Comparison of ENCODE assay signal across 9 cellular contexts in genomic region chr2:152505495-152505906, GRCh38.
DNase-seq lines count a peak whose midpoint lies in the region; ATAC-seq, FAIRE-seq and TF ChIP-seq lines count a peak whose summit lies in the region.
"Had no signal": no experiment of that assay in that cellular context is flagged by ENCODE, and none has a peak within 500 bp of the region (broad histone marks: within the 10 kb centered on the region; RNA-seq: fewer than 3 reads in every experiment).

No MANE protein-coding gene starts in this region.

- no peak overlapping the region for H3K27ac ChIP-seq in BLaER1
- peak overlapping the region; percentile 43 for H3K27ac ChIP-seq in IMR-90 (ENCODE audit: insufficient read depth, low read length)
- H3K27ac ChIP-seq in H1 (ENCODE audit: low read depth, low read length), result no peak overlapping the region
- H3K27ac ChIP-seq in mesendoderm (ENCODE audit: low read depth, low read length), result no peak overlapping the region

- H2AK5ac ChIP-seq in IMR-90 (ENCODE audit: low read depth, low read length), result peak overlapping the region; percentile 29; the same call in 1 of the 2 replicates
- H2AK5ac ChIP-seq in H1 (ENCODE audit: low read depth, low read length), result no peak overlapping the region
- H2AK5ac ChIP-seq in mesendoderm (ENCODE audit: low read length), result no peak overlapping the region

- H4K20me1 ChIP-seq in BLaER1, result peaks cover 100% of the 10 kb centered on the region
- H4K20me1 ChIP-seq in IMR-90 (ENCODE audit: insufficient read depth, low read length), result 0 out of 2 replicates have a peak, but pooled peaks cover 4% of the 10 kb centered on the region
- H4K20me1 ChIP-seq in H1 (replicated peaks in 1 of 2; ENCODE audit: control insufficient read depth in 1 of 2, insufficient read depth in 2 of 2, low read length in 2 of 2), result no peaks in the 10 kb centered on the region

- H4K8ac ChIP-seq in IMR-90 (ENCODE audit: low read depth in 2 of 2, low read length in 2 of 2) (peak overlapping the region in 1 of 2 experiments; percentile 45; a peak in 3 of 4 replicates), H1 (ENCODE audit: extremely low read depth, insufficient read depth, low read length) (no peak overlapping the region), mesendoderm (ENCODE audit: low read depth, low read length) (no peak overlapping the region)

- CTCF ChIA-PET in IMR-90 (lab: Yijun Ruan, JAX), result no interaction called here
- CTCF ChIA-PET in H1 (lab: Charles Lee; ENCODE audit: partially characterized antibody), result no interaction called here

- intact Hi-C loops in IMR-90 (cut with micrococcal nuclease), result no loop called here

- TF ChIP-seq CTCF in IMR-90 (conservative IDR thresholded peaks at IDR 0.05; ENCODE audit: low read depth, low read length) (no peak), H1 (IDR thresholded peaks at IDR 0.05; ENCODE audit: control extremely low read depth in 1 of 3, insufficient read depth in 1 of 3, low read depth in 1 of 3, low read length in 3 of 3) (no peak)

- H2AFZ ChIP-seq in IMR-90 (replicated peaks; ENCODE audit: low read length, poor library complexity) (no peak overlapping the region), H1 (ENCODE audit: low read length) (no peak overlapping the region)

- no peak for ATAC-seq in IMR-90 (ENCODE audit: low read depth)
- ATAC-seq in GM21526 (IDR thresholded peaks at IDR 0.05; ENCODE audit: low FRiP score, unreplicated experiment), result no peak
- ATAC-seq in GM21515 (IDR thresholded peaks at IDR 0.05; ENCODE audit: unreplicated experiment), result no peak

- POLR2A ChIA-PET in IMR-90 (lab: Charles Lee; ENCODE audit: unreplicated experiment) (no interaction called here), H1 (lab: Charles Lee; ENCODE audit: partially characterized antibody) (no interaction called here)

- H3K27me3 ChIP-seq in BLaER1 (no peaks in the 10 kb centered on the region), IMR-90 (ENCODE audit: control insufficient read depth, insufficient read depth, low read length) (no peaks in the 10 kb centered on the region), H1 (replicated peaks in 1 of 4; ENCODE audit: control insufficient read depth in 3 of 4, extremely low read depth in 1 of 4, insufficient read depth in 3 of 4, low read length in 3 of 4) (no peaks in the 10 kb centered on the region), mesendoderm (ENCODE audit: insufficient read depth, low read length, poor library complexity) (no peaks in the 10 kb centered on the region)

- FAIRE-seq in H1 (lab: Jason Lieb, UNC), result no peak

- H2BK15ac ChIP-seq in IMR-90 (ENCODE audit: low read depth, low read length) (no peak overlapping the region), H1 (ENCODE audit: low read length) (no peak overlapping the region), mesendoderm (replicated peaks; ENCODE audit: low read depth) (no peak overlapping the region)

- peaks cover 5% of the 10 kb centered on the region; the same call in 1 of the 2 replicates for H3K9me1 ChIP-seq in IMR-90 (ENCODE audit: insufficient read depth, low read length)

- H2BK12ac ChIP-seq in H1 (ENCODE audit: low read depth, low read length), result no peak overlapping the region

- H3K9ac ChIP-seq in BLaER1, result no peak overlapping the region
- no peak overlapping the region for H3K9ac ChIP-seq in IMR-90 (ENCODE audit: low read depth, low read length)
- H3K9ac ChIP-seq in H1 (replicated peaks in 1 of 4; ENCODE audit: extremely low read depth in 1 of 4, low read depth in 3 of 4, low read length in 3 of 4), result no peak overlapping the region
- H3K9ac ChIP-seq in mesendoderm (ENCODE audit: low read length), result no peak overlapping the region

- peak overlapping the region; percentile 69 for H3K4ac ChIP-seq in IMR-90 (ENCODE audit: low read depth, low read length)
- no peak overlapping the region for H3K4ac ChIP-seq in H1 (replicated peaks; ENCODE audit: insufficient read length, low read depth, low read length)
- no peak overlapping the region for H3K4ac ChIP-seq in mesendoderm (ENCODE audit: low read depth, low read length)

- peak; percentile 41 for DNase-seq in IMR-90
- DNase-seq in H1 (ENCODE audit: low read depth in 1 of 2, low spot score in 2 of 2), result no peak
- no peak for DNase-seq in mesendoderm
- DNase-seq in stimulated activated CD4-positive, alpha-beta T cell treated with anti-CD3 and anti-CD28 coated beads, Interleukin-4, amount 100 ng/mL, for 24 hours, result no peak
- no peak for DNase-seq in NCI-H128 (lab: John Stamatoyannopoulos, UW; ENCODE audit: unreplicated experiment)
- DNase-seq: stimulated activated CD4-positive, alpha-beta T cell treated with anti-CD3 and anti-CD28 coated beads, Interleukin-2, amount 100 ng/mL, for 24 hours had no signal

- H3K9me3 ChIP-seq in BLaER1 (peaks cover 29% of the 10 kb centered on the region), IMR-90 (ENCODE audit: control insufficient read depth, insufficient read depth, low read length) (no peaks in the 10 kb centered on the region), H1 (ENCODE audit: insufficient read depth in 2 of 2, low read depth in 1 of 2, low read length in 1 of 2) (no peaks in the 10 kb centered on the region)

- TF ChIP-seq RAD21 in IMR-90 (IDR thresholded peaks at IDR 0.05; ENCODE audit: low read length) (no peak), H1 (IDR thresholded peaks at IDR 0.05 in 1 of 2, conservative IDR thresholded peaks at IDR 0.05 in 1 of 2; ENCODE audit: low read depth in 2 of 2, low read length in 2 of 2) (no peak)

- in situ Hi-C loops in IMR-90 (cut with MboI; ENCODE audit: low sequenced_read_pairs), result no loop called here

- H4K5ac ChIP-seq in IMR-90 (ENCODE audit: low read depth, low read length) (peak overlapping the region; percentile 56; the same call in 1 of the 2 replicates), H1 (ENCODE audit: insufficient read length, low read depth, low read length) (no peak overlapping the region), mesendoderm (ENCODE audit: low read length) (no peak overlapping the region)

- H3K4me3 ChIP-seq in BLaER1 (no peak overlapping the region), IMR-90 (ENCODE audit: insufficient read depth, low read depth, low read length) (no peak overlapping the region), H1 (ENCODE audit: extremely low read depth in 1 of 4, insufficient read depth in 2 of 4, low read depth in 3 of 4, low read length in 4 of 4) (no peak overlapping the region), mesendoderm (ENCODE audit: low read length) (no peak overlapping the region)

- H3K23me2 ChIP-seq in H1 (ENCODE audit: low read depth, low read length), result no peaks in the 10 kb centered on the region; the same call in 1 of the 2 replicates

- BruUV-seq in IMR-90 (replicated peaks; lab: Mats Ljungman, UMichigan), result no TSS peak

- H3K79me1 ChIP-seq in IMR-90 (ENCODE audit: low read depth in 1 of 2, low read length in 2 of 2) (peaks cover 20 to 53% of the 10 kb centered on the region in 2 experiments; a peak in 3 of 4 replicates), H1 (ENCODE audit: low read depth, low read length) (peaks cover 4% of the 10 kb centered on the region), mesendoderm (ENCODE audit: low read length) (peaks cover 6% of the 10 kb centered on the region)

- no peak for TF ChIP-seq EP300 in H1 (IDR thresholded peaks at IDR 0.05; ENCODE audit: borderline replicate concordance in 1 of 2, low read depth in 2 of 2, low read length in 2 of 2)

- H3K14ac ChIP-seq in IMR-90 (replicated peaks; ENCODE audit: low read depth, low read length) (peak overlapping the region; percentile 11), H1 (ENCODE audit: insufficient read length) (no peak overlapping the region)

- H3K4me1 ChIP-seq in BLaER1 (peaks cover 37% of the 10 kb centered on the region), IMR-90 (ENCODE audit: control insufficient read depth, insufficient read depth, low read length) (peaks cover 19% of the 10 kb centered on the region), H1 (replicated peaks in 1 of 4; ENCODE audit: control insufficient read depth in 3 of 4, insufficient read depth in 4 of 4, low read length in 3 of 4) (peaks cover 0 to 2% (median 1%) of the 10 kb centered on the region in 4 experiments; a peak in 3 of 7 replicates), mesendoderm (ENCODE audit: control insufficient read depth, low read depth, low read length) (no peaks in the 10 kb centered on the region)

- peaks cover 24% of the 10 kb centered on the region for H3K36me3 ChIP-seq in BLaER1
- no peaks in the 10 kb centered on the region for H3K36me3 ChIP-seq in IMR-90 (ENCODE audit: control insufficient read depth, insufficient read depth, low read length)
- no peaks in the 10 kb centered on the region for H3K36me3 ChIP-seq in H1 (ENCODE audit: control insufficient read depth in 2 of 4, insufficient read depth in 4 of 4, low read length in 3 of 4)
- no peaks in the 10 kb centered on the region for H3K36me3 ChIP-seq in mesendoderm (ENCODE audit: control insufficient read depth, insufficient read depth, low read length)

- H3K56ac ChIP-seq in IMR-90 (ENCODE audit: extremely low read depth, insufficient read depth, low read length), result no peak overlapping the region
- no peak overlapping the region for H3K56ac ChIP-seq in H1 (replicated peaks; ENCODE audit: insufficient read length, low read depth, low read length)
- H3K56ac ChIP-seq in mesendoderm (ENCODE audit: low read length), result no peak overlapping the region

- peak overlapping the region; percentile 70; the same call in 1 of the 2 replicates for H3K23ac ChIP-seq in IMR-90 (ENCODE audit: low read depth, low read length)
- H3K23ac ChIP-seq in H1 (ENCODE audit: insufficient read length), result no peak overlapping the region
- no peak overlapping the region for H3K23ac ChIP-seq in mesendoderm (ENCODE audit: low read length)

- H2BK120ac ChIP-seq in IMR-90 (ENCODE audit: low read depth, low read length) (peak overlapping the region; percentile 89), H1 (replicated peaks; ENCODE audit: low read depth, low read length) (no peak overlapping the region), mesendoderm (ENCODE audit: low read depth, low read length) (no peak overlapping the region)

- no CpG with 5 or more reads among the region's 9 CpGs for WGBS in IMR-90 (ENCODE audit: extremely low coverage in 2 of 2, insufficient read length in 1 of 2), 2 experiments
- WGBS in H1 (ENCODE audit: extremely low coverage in 1 of 2, insufficient coverage in 1 of 2, insufficient read length in 1 of 2, insufficient replicate concordance in 2 of 2, low coverage in 1 of 2, low lambda C conversion rate in 2 of 2, missing lambda C conversion rate in 1 of 2), 2 experiments, result 85% methylated on average over 9 of the region's 9 CpGs; no CpG with 5 or more reads in 1 of the 2 experiments
- WGBS in mesendoderm (ENCODE audit: extremely low coverage, insufficient coverage, low lambda C conversion rate), result no CpG with 5 or more reads among the region's 9 CpGs

- TF ChIP-seq POLR2A in IMR-90 (IDR thresholded peaks at IDR 0.05; ENCODE audit: low read depth, low read length) (no peak), H1 (IDR thresholded peaks at IDR 0.05; ENCODE audit: control extremely low read depth in 1 of 2, low read depth in 2 of 2, low read length in 2 of 2) (no peak)

- no peak overlapping the region for H2AK9ac ChIP-seq in IMR-90 (replicated peaks; ENCODE audit: low read depth, low read length, poor library complexity)

- H2BK20ac ChIP-seq in IMR-90 (ENCODE audit: low read depth, low read length), result peak overlapping the region; percentile 77
- no peak overlapping the region for H2BK20ac ChIP-seq in H1 (ENCODE audit: low read length)

- dilution Hi-C loops in IMR-90 (cut with HindIII; ENCODE audit: low sequenced_read_pairs, unreplicated experiment), result no loop called here

- H4K91ac ChIP-seq in IMR-90 (ENCODE audit: insufficient read depth, low read depth, low read length), result peak overlapping the region; percentile 39; the same call in 1 of the 2 replicates
- no peak overlapping the region for H4K91ac ChIP-seq in H1 (replicated peaks; ENCODE audit: insufficient read length, low read length)

- H2BK5ac ChIP-seq in IMR-90 (ENCODE audit: low read depth, low read length, poor library complexity, severe bottlenecking) (peak overlapping the region; percentile 96), H1 (ENCODE audit: low read depth, low read length) (no peak overlapping the region), mesendoderm (ENCODE audit: low read length) (no peak overlapping the region)

- H3K18ac ChIP-seq in IMR-90 (ENCODE audit: low read depth, low read length) (peak overlapping the region; percentile 84; the same call in 1 of the 2 replicates), H1 (ENCODE audit: extremely low read depth, low read length) (no peak overlapping the region), mesendoderm (ENCODE audit: low read length) (peak overlapping the region; percentile 90)

- H3K4me2 ChIP-seq in BLaER1, result 0 out of 2 replicates have a peak overlapping the region, but pooled peaks have one; percentile 14
- peak overlapping the region; percentile 37; the same call in 1 of the 2 replicates for H3K4me2 ChIP-seq in IMR-90 (ENCODE audit: low read depth, low read length)
- no peak overlapping the region for H3K4me2 ChIP-seq in H1 (ENCODE audit: insufficient read depth in 1 of 2, low read depth in 2 of 2, low read length in 2 of 2)
- no peak overlapping the region for H3K4me2 ChIP-seq in mesendoderm (ENCODE audit: low read length)

- H3K79me2 ChIP-seq in H1 (ENCODE audit: control insufficient read depth in 1 of 2, insufficient read depth in 2 of 2, low read length in 2 of 2), result peaks cover 8 to 85% of the 10 kb centered on the region in 2 experiments
- H3K79me2 ChIP-seq in mesendoderm (ENCODE audit: control insufficient read depth, insufficient read depth, low read length), result peaks cover 3% of the 10 kb centered on the region

Comparison
In these comparisons a context has a peak if more than half of its experiments do, and no peak if none do; other contexts are left out.
1. H3K4me2 ChIP-seq: peak in BLaER1 (single experiment) and IMR-90 (single experiment); none in H1 (0 of 2) and mesendoderm (single experiment).